ENCODE assay signal across 1 cellular context in genomic region chr9:76269789-76270188, GRCh38.
TF ChIP-seq lines count a peak whose summit lies in the region.

No MANE protein-coding gene starts in this region.

TF ChIP-seq in HepG2, 621 proteins besides CTCF, POLR2A, EP300 and RAD21 (continued from another document):
- TF ChIP-seq ZNF318 (CRISPR knock-in tag; IDR thresholded peaks at IDR 0.05) = no peak
- no peak for TF ChIP-seq DNMT3B (CRISPR knock-in tag; conservative IDR thresholded peaks at IDR 0.05)
- no peak for TF ChIP-seq KLF12 (CRISPR knock-in tag; IDR thresholded peaks at IDR 0.05; ENCODE audit: borderline replicate concordance)
- TF ChIP-seq SOX5 (CRISPR knock-in tag; IDR thresholded peaks at IDR 0.05; ENCODE audit: borderline replicate concordance) = no peak
- no peak for TF ChIP-seq ZMAT3 (CRISPR knock-in tag; conservative IDR thresholded peaks at IDR 0.05)
- no peak for TF ChIP-seq NCOA2 (CRISPR knock-in tag; IDR thresholded peaks at IDR 0.05)
- no peak for TF ChIP-seq REST (IDR thresholded peaks at IDR 0.05; ENCODE audit: borderline replicate concordance in 1 of 2, low read depth in 1 of 2, low read length in 2 of 2)
- TF ChIP-seq NFE2L2 (IDR thresholded peaks at IDR 0.05; ENCODE audit: low read length) = no peak
